In the genomic region with DNA sequence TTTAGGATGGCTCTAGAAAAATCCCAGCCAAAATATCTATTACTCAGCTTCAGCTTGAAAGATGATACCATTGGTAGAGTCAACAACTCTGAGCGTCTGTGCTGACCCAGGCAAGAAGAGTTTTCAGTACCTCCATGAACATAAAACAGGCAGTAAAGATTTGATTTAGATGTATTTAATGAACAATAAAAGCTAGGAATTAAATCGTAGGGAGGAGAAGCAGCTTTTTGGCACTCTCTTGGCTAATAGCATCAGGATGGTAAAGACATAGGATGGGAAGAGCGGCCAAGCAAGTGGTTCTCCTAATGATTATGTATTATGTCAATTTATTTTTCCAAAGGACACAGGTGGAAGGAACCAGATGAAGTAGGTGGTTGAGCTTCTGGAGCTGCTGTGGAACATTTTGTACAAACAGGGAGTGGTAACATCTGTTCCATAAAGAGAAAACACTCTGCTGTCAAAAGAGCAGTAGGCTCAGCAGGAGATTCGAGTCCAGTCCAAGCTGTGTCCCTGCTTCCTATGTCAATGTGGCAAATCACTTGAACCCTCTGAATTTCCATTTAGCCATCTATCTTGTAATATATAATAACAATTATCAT, we compare ENCODE assay signal across 1 cellular context.
TF ChIP-seq lines count a peak whose summit lies in the region.

No MANE protein-coding gene starts in this region.

TF ChIP-seq in SK-N-SH treated with all-trans-retinoic acid at 6 μM for 48 hours, 23 proteins besides CTCF, POLR2A, EP300 and RAD21 (continued from another document):
- no peak for TF ChIP-seq PPARA (CRISPR knock-in tag; IDR thresholded peaks at IDR 0.05; ENCODE audit: borderline replicate concordance)
- TF ChIP-seq BACH2 (CRISPR knock-in tag; IDR thresholded peaks at IDR 0.05; ENCODE audit: borderline replicate concordance) = no peak
- TF ChIP-seq CSDC2 (CRISPR knock-in tag; IDR thresholded peaks at IDR 0.05) = no peak
- TF ChIP-seq RARB (CRISPR knock-in tag; IDR thresholded peaks at IDR 0.05) = no peak
